In genomic region chr6:125082931-125083683, GRCh38 we compare ENCODE assay signal across 19 cellular contexts.
"Had no signal": no experiment of that assay in that cellular context is flagged by ENCODE, and none has a peak within 500 bp of the region (broad histone marks: within the 10 kb centered on the region; RNA-seq: fewer than 3 reads in every experiment).

No MANE protein-coding gene starts in this region.

- H3K27ac Mint-ChIP-seq: activated CD8-positive, alpha-beta T cell treated with anti-CD3 and anti-CD28 coated beads for 36 hours; activated naive CD4-positive, alpha-beta T cell treated with anti-CD3 and anti-CD28 coated beads, Interleukin-2, amount 50 U/mL, for 72 hours; activated T-helper 2 cell treated with anti-CD3 and anti-CD28 coated beads, Interferon-gamma antibody, Interleukin-2, Interleukin-4, amounts not matched to agents 10 μg/mL and 5 μg/mL and 100 μg/mL, durations not matched to agents 14 hours and 24 hours and 36 hours; nephron; progenitor cell of endocrine pancreas; stimulated activated effector memory CD8-positive, alpha-beta T cell treated with anti-CD3 and anti-CD28 coated beads, Interleukin-12 subunit alpha, Interleukin-12 subunit beta, amount 100 ng/mL, for 72 hours; stimulated activated naive CD8-positive, alpha-beta T cell treated with anti-CD3 and anti-CD28 coated beads, Interleukin-15, Interleukin-2, amounts not matched to agents 100 ng/mL and 50 ng/mL, for 24 hours; WTC11 had no signal

- DNase-seq: activated CD4-positive, alpha-beta T cell treated with anti-CD3 and anti-CD28 coated beads, Interleukin-2, amount 50 U/mL, for 1 hour; activated CD8-positive, alpha-beta T cell treated with anti-CD3 and anti-CD28 coated beads for 36 hours; activated T-cell treated with anti-CD3 and anti-CD28 coated beads, Interleukin-2, amount 50 U/mL, for 48 hours; colonic mucosa; effector CD8-positive, alpha-beta T cell; foreskin melanocyte; left ventricle myocardium inferior; right lobe of liver; stimulated activated CD4-positive, alpha-beta T cell treated with anti-CD3 and anti-CD28 coated beads, Interleukin-4, amount 100 ng/mL, for 24 hours; T-helper 2 cell; upper lobe of right lung had no signal

- H3K36me3 Mint-ChIP-seq: activated naive CD4-positive, alpha-beta T cell treated with anti-CD3 and anti-CD28 coated beads, Interleukin-2, amount 50 U/mL, for 72 hours; stimulated activated effector memory CD8-positive, alpha-beta T cell treated with anti-CD3 and anti-CD28 coated beads, Interleukin-12 subunit alpha, Interleukin-12 subunit beta, amount 100 ng/mL, for 72 hours; WTC11 had no signal

- H3K4me3 Mint-ChIP-seq: activated CD8-positive, alpha-beta T cell treated with anti-CD3 and anti-CD28 coated beads for 36 hours; nephron; stimulated activated effector memory CD8-positive, alpha-beta T cell treated with anti-CD3 and anti-CD28 coated beads, Interleukin-12 subunit alpha, Interleukin-12 subunit beta, amount 100 ng/mL, for 72 hours; stimulated activated naive CD8-positive, alpha-beta T cell treated with anti-CD3 and anti-CD28 coated beads, Interleukin-15, Interleukin-2, amounts not matched to agents 100 ng/mL and 50 ng/mL, for 24 hours; WTC11 had no signal

- H3K4me1 Mint-ChIP-seq: stimulated activated effector memory CD8-positive, alpha-beta T cell treated with anti-CD3 and anti-CD28 coated beads, Interleukin-12 subunit alpha, Interleukin-12 subunit beta, amount 100 ng/mL, for 72 hours; WTC11 had no signal

- H3K27me3 Mint-ChIP-seq: activated CD8-positive, alpha-beta T cell treated with anti-CD3 and anti-CD28 coated beads for 36 hours; progenitor cell of endocrine pancreas; stimulated activated naive CD8-positive, alpha-beta T cell treated with anti-CD3 and anti-CD28 coated beads, Interleukin-15, Interleukin-2, amounts not matched to agents 100 ng/mL and 50 ng/mL, for 24 hours had no signal

- H3K4me3 ChIP-seq: colonic mucosa, left ventricle myocardium inferior, right lobe of liver, skin epidermis, upper lobe of right lung had no signal

- H3K9me3 Mint-ChIP-seq: activated CD8-positive, alpha-beta T cell treated with anti-CD3 and anti-CD28 coated beads for 36 hours; activated naive CD4-positive, alpha-beta T cell treated with anti-CD3 and anti-CD28 coated beads, Interleukin-2, amount 50 U/mL, for 72 hours; activated T-helper 2 cell treated with anti-CD3 and anti-CD28 coated beads, Interferon-gamma antibody, Interleukin-2, Interleukin-4, amounts not matched to agents 10 μg/mL and 5 μg/mL and 100 μg/mL, durations not matched to agents 14 hours and 24 hours and 36 hours; nephron; stimulated activated effector memory CD8-positive, alpha-beta T cell treated with anti-CD3 and anti-CD28 coated beads, Interleukin-12 subunit alpha, Interleukin-12 subunit beta, amount 100 ng/mL, for 72 hours; stimulated activated naive CD8-positive, alpha-beta T cell treated with anti-CD3 and anti-CD28 coated beads, Interleukin-15, Interleukin-2, amounts not matched to agents 100 ng/mL and 50 ng/mL, for 24 hours; WTC11 had no signal
